Comparison of ENCODE assay signal across 3 cellular contexts in the genomic region with DNA sequence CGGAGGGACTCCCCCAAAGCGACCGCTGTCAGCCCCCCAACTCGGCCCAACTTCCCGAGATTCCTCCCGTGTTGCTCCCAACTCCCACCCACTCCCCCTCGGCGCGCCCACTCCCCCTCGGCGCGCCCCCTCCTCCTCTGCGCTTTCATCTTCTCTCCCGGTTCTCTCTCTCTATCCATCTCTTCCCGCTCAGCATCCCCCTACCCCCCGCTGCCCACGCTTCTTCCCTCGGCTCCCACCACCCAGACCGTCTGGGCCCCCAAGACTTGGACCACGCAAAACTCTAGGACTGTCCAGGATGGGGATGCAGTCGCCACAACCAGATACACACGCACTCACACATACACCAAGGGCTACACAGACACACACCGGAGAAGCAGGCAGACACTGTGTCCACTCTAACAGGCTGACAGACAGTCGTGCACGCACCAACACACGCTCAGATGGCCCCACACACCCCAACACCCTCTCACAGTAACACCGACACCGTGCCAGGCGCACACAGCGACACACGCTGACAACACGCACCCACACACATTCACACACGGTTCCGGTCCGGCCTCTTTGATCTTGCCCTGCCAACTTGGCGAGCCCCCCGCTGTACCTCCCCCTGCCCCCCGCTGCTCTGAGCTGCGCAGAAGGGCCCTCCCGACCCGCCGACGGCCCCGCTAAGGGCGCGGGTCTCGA.
TF ChIP-seq lines count a peak whose summit lies in the region.

No MANE protein-coding gene starts in this region.

TF ChIP-seq in SK-N-SH, 30 proteins besides CTCF, POLR2A, EP300 and RAD21:
- TF ChIP-seq MEF2A (IDR thresholded peaks at IDR 0.05; ENCODE audit: borderline replicate concordance, low read depth) (no peak), NFIC (IDR thresholded peaks at IDR 0.05; ENCODE audit: borderline replicate concordance) (no peak), FOXM1 (IDR thresholded peaks at IDR 0.05; ENCODE audit: low read depth) (no peak), RCOR1 (IDR thresholded peaks at IDR 0.05; ENCODE audit: low read length) (no peak), FOXJ3 (CRISPR knock-in tag; IDR thresholded peaks at IDR 0.05) (no peak)
- TF ChIP-seq, protein P1, sequence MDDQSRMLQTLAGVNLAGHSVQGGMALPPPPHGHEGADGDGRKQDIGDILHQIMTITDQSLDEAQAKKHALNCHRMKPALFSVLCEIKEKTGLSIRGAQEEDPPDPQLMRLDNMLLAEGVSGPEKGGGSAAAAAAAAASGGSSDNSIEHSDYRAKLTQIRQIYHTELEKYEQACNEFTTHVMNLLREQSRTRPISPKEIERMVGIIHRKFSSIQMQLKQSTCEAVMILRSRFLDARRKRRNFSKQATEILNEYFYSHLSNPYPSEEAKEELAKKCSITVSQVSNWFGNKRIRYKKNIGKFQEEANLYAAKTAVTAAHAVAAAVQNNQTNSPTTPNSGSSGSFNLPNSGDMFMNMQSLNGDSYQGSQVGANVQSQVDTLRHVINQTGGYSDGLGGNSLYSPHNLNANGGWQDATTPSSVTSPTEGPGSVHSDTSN (IDR thresholded peaks at IDR 0.05) = no peak
TF ChIP-seq in SK-N-SH: peak in this region for 0.

TF ChIP-seq in SK-N-SH treated with all-trans-retinoic acid at 6 μM for 48 hours, 23 proteins besides CTCF, POLR2A, EP300 and RAD21:
- TF ChIP-seq SNAI2 (CRISPR knock-in tag; IDR thresholded peaks at IDR 0.05) (no peak), ZFP30 (CRISPR knock-in tag; IDR thresholded peaks at IDR 0.05) (no peak)

TF ChIP-seq in HepG2, 621 proteins besides CTCF, POLR2A, EP300 and RAD21:
- TF ChIP-seq SAFB2 (CRISPR knock-in tag; IDR thresholded peaks at IDR 0.05; ENCODE audit: borderline replicate concordance, low read depth) = no peak
- TF ChIP-seq, protein P2, sequence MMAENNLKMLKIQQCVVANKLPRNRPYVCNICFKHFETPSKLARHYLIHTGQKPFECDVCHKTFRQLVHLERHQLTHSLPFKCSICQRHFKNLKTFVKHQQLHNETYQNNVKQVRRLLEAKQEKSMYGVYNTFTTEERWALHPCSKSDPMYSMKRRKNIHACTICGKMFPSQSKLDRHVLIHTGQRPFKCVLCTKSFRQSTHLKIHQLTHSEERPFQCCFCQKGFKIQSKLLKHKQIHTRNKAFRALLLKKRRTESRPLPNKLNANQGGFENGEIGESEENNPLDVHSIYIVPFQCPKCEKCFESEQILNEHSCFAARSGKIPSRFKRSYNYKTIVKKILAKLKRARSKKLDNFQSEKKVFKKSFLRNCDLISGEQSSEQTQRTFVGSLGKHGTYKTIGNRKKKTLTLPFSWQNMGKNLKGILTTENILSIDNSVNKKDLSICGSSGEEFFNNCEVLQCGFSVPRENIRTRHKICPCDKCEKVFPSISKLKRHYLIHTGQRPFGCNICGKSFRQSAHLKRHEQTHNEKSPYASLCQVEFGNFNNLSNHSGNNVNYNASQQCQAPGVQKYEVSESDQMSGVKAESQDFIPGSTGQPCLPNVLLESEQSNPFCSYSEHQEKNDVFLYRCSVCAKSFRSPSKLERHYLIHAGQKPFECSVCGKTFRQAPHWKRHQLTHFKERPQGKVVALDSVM (CRISPR knock-in tag; IDR thresholded peaks at IDR 0.05) = no peak
- no peak for TF ChIP-seq ZNF781 (CRISPR knock-in tag; IDR thresholded peaks at IDR 0.05; ENCODE audit: borderline replicate concordance, not compliant biosample characterization)
- TF ChIP-seq, protein P3, sequence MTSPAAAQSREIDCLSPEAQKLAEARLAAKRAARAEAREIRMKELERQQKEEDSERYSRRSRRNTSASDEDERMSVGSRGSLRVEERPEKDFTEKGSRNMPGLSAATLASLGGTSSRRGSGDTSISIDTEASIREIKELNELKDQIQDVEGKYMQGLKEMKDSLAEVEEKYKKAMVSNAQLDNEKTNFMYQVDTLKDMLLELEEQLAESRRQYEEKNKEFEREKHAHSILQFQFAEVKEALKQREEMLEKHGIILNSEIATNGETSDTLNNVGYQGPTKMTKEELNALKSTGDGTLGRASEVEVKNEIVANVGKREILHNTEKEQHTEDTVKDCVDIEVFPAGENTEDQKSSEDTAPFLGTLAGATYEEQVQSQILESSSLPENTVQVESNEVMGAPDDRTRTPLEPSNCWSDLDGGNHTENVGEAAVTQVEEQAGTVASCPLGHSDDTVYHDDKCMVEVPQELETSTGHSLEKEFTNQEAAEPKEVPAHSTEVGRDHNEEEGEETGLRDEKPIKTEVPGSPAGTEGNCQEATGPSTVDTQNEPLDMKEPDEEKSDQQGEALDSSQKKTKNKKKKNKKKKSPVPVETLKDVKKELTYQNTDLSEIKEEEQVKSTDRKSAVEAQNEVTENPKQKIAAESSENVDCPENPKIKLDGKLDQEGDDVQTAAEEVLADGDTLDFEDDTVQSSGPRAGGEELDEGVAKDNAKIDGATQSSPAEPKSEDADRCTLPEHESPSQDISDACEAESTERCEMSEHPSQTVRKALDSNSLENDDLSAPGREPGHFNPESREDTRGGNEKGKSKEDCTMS (CRISPR knock-in tag; conservative IDR thresholded peaks at IDR 0.05) = no peak
- TF ChIP-seq MTA3 (CRISPR knock-in tag; IDR thresholded peaks at IDR 0.05) = no peak
- 0 out of 2 replicates have a peak, but pooled peaks have one; percentile 86 for TF ChIP-seq EZH2 (conservative IDR thresholded peaks at IDR 0.05; ENCODE audit: low read depth, low read length)
- TF ChIP-seq REL (CRISPR knock-in tag; conservative IDR thresholded peaks at IDR 0.05) = no peak
